ENCODE assay signal across 8 cellular contexts in the genomic region with DNA sequence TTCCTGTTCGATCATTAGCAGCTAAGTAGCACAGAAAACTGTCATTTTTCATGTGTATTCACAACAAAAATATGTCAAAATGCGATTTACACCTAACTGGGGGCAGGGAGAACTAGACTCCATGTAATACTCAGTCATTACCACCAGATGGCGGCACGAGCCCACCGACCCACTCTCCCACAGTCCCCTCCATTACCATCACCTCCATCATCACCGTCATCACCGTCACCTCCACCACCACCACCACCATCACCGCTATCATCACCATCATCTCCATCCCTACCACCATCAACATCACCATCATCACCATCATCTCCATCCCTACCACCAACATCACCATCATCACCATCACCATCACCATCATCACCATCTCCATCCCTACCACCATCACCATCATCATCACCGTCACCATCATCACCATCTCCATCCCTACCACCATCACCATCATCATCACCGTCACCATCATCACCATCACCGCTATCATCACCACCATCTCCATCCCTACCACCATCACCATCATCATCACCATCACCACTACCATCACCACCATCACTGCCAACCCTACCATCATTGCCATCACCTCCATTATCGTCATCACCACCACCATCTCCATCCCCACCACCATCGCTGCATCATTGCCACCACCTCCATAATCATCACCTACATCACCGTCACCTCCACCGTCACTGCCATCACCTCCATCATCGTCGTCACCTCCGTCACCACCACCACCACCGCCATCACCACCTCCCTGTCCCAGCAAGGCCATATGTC. TPM values are rescaled to one million over a fixed set of nuclear protein-coding genes. Genes with fewer than 3 reads are reported as not detected.
DNase-seq lines count a peak whose midpoint lies in the region; ATAC-seq, FAIRE-seq and TF ChIP-seq lines count a peak whose summit lies in the region.

No MANE protein-coding gene starts in this region.

- peak overlapping the region; percentile 33 for H3K27ac Mint-ChIP-seq in activated CD4-positive, alpha-beta memory T cell treated with anti-CD3 and anti-CD28 coated beads, Interleukin-2, amount 10 ng/mL, durations not matched to agents 7 days and 5 days
- peak overlapping the region in 5 of 9 donors; percentile 2 to 67 (median 27) for H3K27ac Mint-ChIP-seq in naive thymus-derived CD4-positive, alpha-beta T cell
- peak overlapping the region; percentile 3 to 23 for H3K27ac Mint-ChIP-seq in stimulated activated naive CD8-positive, alpha-beta T cell treated with anti-CD3 and anti-CD28 coated beads, Interleukin-15, amount 100 ng/mL, for 72 hours

- CTCF ChIA-PET in activated CD4-positive, alpha-beta memory T cell treated with anti-CD3 and anti-CD28 coated beads, Interleukin-2, amount 10 ng/mL, durations not matched to agents 7 days and 5 days (lab: Charles Lee): interaction anchor here (0.8 to 1.9 kb wide), 8 partner anchors 9 to 616 kb away, joined by 3 to 13 read pairs (median 3); partner anchors contain the start of genes NDUFAF8 and TEPSIN
- CTCF ChIA-PET in naive thymus-derived CD4-positive, alpha-beta T cell (lab: Charles Lee): interaction anchor here (0.7 to 2.0 kb wide), 6 partner anchors 40 to 347 kb away, joined by 3 to 11 read pairs (median 5); no protein-coding TSS in a partner anchor

- FAIRE-seq in GM12891 (lab: Jason Lieb, UNC): peak; percentile 95

- H3K4me3 ChIP-seq in effector memory CD4-positive, alpha-beta T cell (ENCODE audit: insufficient read depth, low read depth, low read length, poor library complexity, severe bottlenecking): no peak overlapping the region
- H3K4me3 ChIP-seq in naive thymus-derived CD4-positive, alpha-beta T cell (ENCODE audit: low read length): no peak overlapping the region

- no peak for TF ChIP-seq POLR2A in GM12891 (IDR thresholded peaks at IDR 0.05; ENCODE audit: low read depth, low read length)

- H3K4me1 ChIP-seq in effector memory CD4-positive, alpha-beta T cell (ENCODE audit: control insufficient read depth, insufficient read depth, low read length, poor library complexity, severe bottlenecking): no peaks in the 10 kb centered on the region
- H3K4me1 ChIP-seq in naive thymus-derived CD4-positive, alpha-beta T cell (ENCODE audit: control insufficient read depth in 2 of 2, insufficient read depth in 2 of 2, low read length in 2 of 2): no peaks in the 10 kb centered on the region

- peaks cover 57% of the 10 kb centered on the region for H3K36me3 ChIP-seq in effector memory CD4-positive, alpha-beta T cell (ENCODE audit: control insufficient read depth, insufficient read depth, low read length)
- peaks cover 0 to 74% (median 7%) of the 10 kb centered on the region in 3 experiments for H3K36me3 ChIP-seq in naive thymus-derived CD4-positive, alpha-beta T cell (ENCODE audit: control insufficient read depth in 2 of 3, insufficient read depth in 3 of 3, low read length in 3 of 3)

- no peaks in the 10 kb centered on the region for H3K27me3 Mint-ChIP-seq in activated CD4-positive, alpha-beta memory T cell treated with anti-CD3 and anti-CD28 coated beads, Interleukin-2, amount 10 ng/mL, durations not matched to agents 7 days and 5 days
- H3K27me3 Mint-ChIP-seq in naive thymus-derived CD4-positive, alpha-beta T cell: no peaks in the 10 kb centered on the region
- no peaks in the 10 kb centered on the region for H3K27me3 Mint-ChIP-seq in stimulated activated naive CD8-positive, alpha-beta T cell treated with anti-CD3 and anti-CD28 coated beads, Interleukin-15, amount 100 ng/mL, for 72 hours

- peak overlapping the region; percentile 0 for H3K4me3 Mint-ChIP-seq in activated CD4-positive, alpha-beta memory T cell treated with anti-CD3 and anti-CD28 coated beads, Interleukin-2, amount 10 ng/mL, durations not matched to agents 7 days and 5 days
- no peak overlapping the region for H3K4me3 Mint-ChIP-seq in naive thymus-derived CD4-positive, alpha-beta T cell
- no peak overlapping the region for H3K4me3 Mint-ChIP-seq in stimulated activated naive CD8-positive, alpha-beta T cell treated with anti-CD3 and anti-CD28 coated beads, Interleukin-15, amount 100 ng/mL, for 72 hours

- peaks cover 30% of the 10 kb centered on the region for H3K36me3 Mint-ChIP-seq in activated CD4-positive, alpha-beta memory T cell treated with anti-CD3 and anti-CD28 coated beads, Interleukin-2, amount 10 ng/mL, durations not matched to agents 7 days and 5 days (ENCODE audit: low read depth)
- H3K36me3 Mint-ChIP-seq in naive thymus-derived CD4-positive, alpha-beta T cell: peaks cover 4 to 15% (median 7%) of the 10 kb centered on the region in 5 donors

- intact Hi-C loops in naive thymus-derived CD4-positive, alpha-beta T cell (cut with micrococcal nuclease): loop anchor here (1.0 to 10.0 kb wide), 5 partner anchors 43 to 348 kb away; no protein-coding TSS in a partner anchor

- no peak overlapping the region for H3K27ac ChIP-seq in effector memory CD4-positive, alpha-beta T cell (ENCODE audit: insufficient read depth, low read length, poor library complexity, severe bottlenecking)
- H3K27ac ChIP-seq in naive thymus-derived CD4-positive, alpha-beta T cell (ENCODE audit: low read depth, low read length): no peak overlapping the region

- H3K9me3 Mint-ChIP-seq in activated CD4-positive, alpha-beta memory T cell treated with anti-CD3 and anti-CD28 coated beads, Interleukin-2, amount 10 ng/mL, durations not matched to agents 7 days and 5 days: no peaks in the 10 kb centered on the region
- peaks cover 0 to 5% (median 0%) of the 10 kb centered on the region in 11 donors for H3K9me3 Mint-ChIP-seq in naive thymus-derived CD4-positive, alpha-beta T cell
- H3K9me3 Mint-ChIP-seq in stimulated activated naive CD8-positive, alpha-beta T cell treated with anti-CD3 and anti-CD28 coated beads, Interleukin-15, amount 100 ng/mL, for 72 hours: no peaks in the 10 kb centered on the region

- H3K9me3 ChIP-seq in effector memory CD4-positive, alpha-beta T cell (ENCODE audit: control insufficient read depth, low read length): no peaks in the 10 kb centered on the region
- H3K9me3 ChIP-seq in naive thymus-derived CD4-positive, alpha-beta T cell (ENCODE audit: control insufficient read depth in 2 of 3, low read length in 3 of 3): no peaks in the 10 kb centered on the region

- DNase-seq in GM12891 (ENCODE audit: insufficient read length, low spot score): peak; percentile 61
- DNase-seq in NCI-H345 treated with DMSO at 0.1 percent for 48 hours (lab: John Stamatoyannopoulos, UW; ENCODE audit: unreplicated experiment): peak; percentile 43
- DNase-seq in activated CD4-positive, alpha-beta memory T cell treated with anti-CD3 and anti-CD28 coated beads, Interleukin-2, amount 10 ng/mL, durations not matched to agents 7 days and 5 days: peak; percentile 57
- DNase-seq in effector memory CD4-positive, alpha-beta T cell: peak; percentile 23 to 38 (median 28)
- DNase-seq in naive thymus-derived CD4-positive, alpha-beta T cell: peak; percentile 34 to 74 (median 63)
- peak; percentile 59 to 64 for DNase-seq in stimulated activated naive CD8-positive, alpha-beta T cell treated with anti-CD3 and anti-CD28 coated beads, Interleukin-15, amount 100 ng/mL, for 72 hours
- DNase-seq in islet precursor cell: no peak

- POLR2A ChIA-PET in activated CD4-positive, alpha-beta memory T cell treated with anti-CD3 and anti-CD28 coated beads, Interleukin-2, amount 10 ng/mL, durations not matched to agents 7 days and 5 days (lab: Charles Lee): no interaction called here
- POLR2A ChIA-PET in naive thymus-derived CD4-positive, alpha-beta T cell (lab: Charles Lee): interaction anchor here (1.0 to 1.4 kb wide), 2 partner anchors 14 to 231 kb away, joined by 4 read pairs; partner anchors contain the start of genes NDUFAF8 and TEPSIN

- H3K4me1 Mint-ChIP-seq in activated CD4-positive, alpha-beta memory T cell treated with anti-CD3 and anti-CD28 coated beads, Interleukin-2, amount 10 ng/mL, durations not matched to agents 7 days and 5 days: peaks cover 8% of the 10 kb centered on the region
- H3K4me1 Mint-ChIP-seq in naive thymus-derived CD4-positive, alpha-beta T cell: peaks cover 6 to 10% (median 7%) of the 10 kb centered on the region in 7 donors
- H3K4me1 Mint-ChIP-seq in stimulated activated naive CD8-positive, alpha-beta T cell treated with anti-CD3 and anti-CD28 coated beads, Interleukin-15, amount 100 ng/mL, for 72 hours: peaks cover 34% of the 10 kb centered on the region

- no peaks in the 10 kb centered on the region for H3K27me3 ChIP-seq in effector memory CD4-positive, alpha-beta T cell (replicated peaks; ENCODE audit: control insufficient read depth, insufficient read depth, low read length, poor library complexity, severe bottlenecking)
- no peaks in the 10 kb centered on the region for H3K27me3 ChIP-seq in naive thymus-derived CD4-positive, alpha-beta T cell (ENCODE audit: control insufficient read depth in 2 of 2, insufficient read depth in 2 of 2, low read length in 2 of 2)

- peak; percentile 83 for ATAC-seq in naive thymus-derived CD4-positive, alpha-beta T cell
- peak; percentile 77 for ATAC-seq in stimulated activated naive CD8-positive, alpha-beta T cell treated with anti-CD3 and anti-CD28 coated beads, Interleukin-15, amount 100 ng/mL, for 72 hours
- ATAC-seq in HG03439 (IDR thresholded peaks at IDR 0.05; ENCODE audit: unreplicated experiment): no peak

RNA-seq across cellular contexts. Expression of gene NDUFAF8, which starts 14.4 kb away (rescaled TPM):
- 159 TPM for polyA plus RNA-seq in GM12891 (2012; ENCODE audit: low read depth, missing spikeins)
- 10 to 100 TPM; 27.8 to 33.5 TPM for total RNA-seq in activated CD4-positive, alpha-beta memory T cell treated with anti-CD3 and anti-CD28 coated beads, Interleukin-2, amount 10 ng/mL, durations not matched to agents 7 days and 5 days
- 10 to 100 TPM; 34.2 to 45.6 (median 43.5) TPM for total RNA-seq in naive thymus-derived CD4-positive, alpha-beta T cell
- polyA plus RNA-seq in naive thymus-derived CD4-positive, alpha-beta T cell: 10 to 100 TPM; 60.4 to 85.9 TPM

RNA-seq across cellular contexts. Expression of gene TEPSIN, which starts 14.7 kb away (rescaled TPM):
- 15.7 TPM for polyA plus RNA-seq in GM12891 (2012; ENCODE audit: low read depth, missing spikeins)
- total RNA-seq in activated CD4-positive, alpha-beta memory T cell treated with anti-CD3 and anti-CD28 coated beads, Interleukin-2, amount 10 ng/mL, durations not matched to agents 7 days and 5 days: 10 to 100 TPM; 55.0 to 55.4 TPM
- total RNA-seq in naive thymus-derived CD4-positive, alpha-beta T cell: 100 to 1,000 TPM in 2 of 5 experiments, 10 to 100 TPM in 3; 52.6 to 115 (median 90.0) TPM
- polyA plus RNA-seq in naive thymus-derived CD4-positive, alpha-beta T cell: 1 to 10 TPM; 3.2 to 5.3 TPM

RNA-seq across cellular contexts. Expression of gene CEP131, which starts 30.8 kb away (rescaled TPM):
- 10.6 TPM for polyA plus RNA-seq in GM12891 (2012; ENCODE audit: low read depth, missing spikeins)
- 10 to 100 TPM; 10.1 to 11.6 TPM for total RNA-seq in activated CD4-positive, alpha-beta memory T cell treated with anti-CD3 and anti-CD28 coated beads, Interleukin-2, amount 10 ng/mL, durations not matched to agents 7 days and 5 days
- 10 to 100 TPM in 2 of 5 experiments, 1 to 10 TPM in 3; 8.1 to 13.0 (median 10.0) TPM for total RNA-seq in naive thymus-derived CD4-positive, alpha-beta T cell
- 1 to 10 TPM; 2.7 to 7.6 TPM for polyA plus RNA-seq in naive thymus-derived CD4-positive, alpha-beta T cell

RNA-seq across cellular contexts. Expression of gene SLC38A10, which starts 41.6 kb away (rescaled TPM):
- polyA plus RNA-seq in GM12891 (2012; ENCODE audit: low read depth, missing spikeins): 30.0 TPM
- 100 to 1,000 TPM; 112 to 114 TPM for total RNA-seq in activated CD4-positive, alpha-beta memory T cell treated with anti-CD3 and anti-CD28 coated beads, Interleukin-2, amount 10 ng/mL, durations not matched to agents 7 days and 5 days
- 100 to 1,000 TPM in 1 of 5 experiments, 10 to 100 TPM in 4; 54.9 to 122 (median 86.5) TPM for total RNA-seq in naive thymus-derived CD4-positive, alpha-beta T cell
- polyA plus RNA-seq in naive thymus-derived CD4-positive, alpha-beta T cell: 10 to 100 TPM; 45.0 to 84.8 TPM
